ENCODE assay signal across 12 cellular contexts in genomic region chr20:53833333-53834043, GRCh38.
DNase-seq lines count a peak whose midpoint lies in the region; ATAC-seq and TF ChIP-seq lines count a peak whose summit lies in the region.
"Had no signal": no experiment of that assay in that cellular context is flagged by ENCODE, and none has a peak within 500 bp of the region (broad histone marks: within the 10 kb centered on the region; RNA-seq: fewer than 3 reads in every experiment).

No MANE protein-coding gene starts in this region.

- intact Hi-C loops in CD8-positive, alpha-beta T cell (cut with DNase I, micrococcal nuclease), result no loop called here

- WGBS in tibial nerve, 2 donors, result 72 to 75% methylated on average over 10 of the region's 10 CpGs

- no peak overlapping the region for H3K4me3 ChIP-seq in CD8-positive, alpha-beta T cell (ENCODE audit: low read depth, low read length)
- H3K4me3 ChIP-seq in tibial nerve, result no peak overlapping the region

- H3K4me3 Mint-ChIP-seq in CD8-positive, alpha-beta T cell, result no peak overlapping the region
- H3K4me3 Mint-ChIP-seq in naive B cell, result peak overlapping the region; percentile 19 to 88 (median 76)

- H3K36me3 Mint-ChIP-seq in CD8-positive, alpha-beta T cell, result peaks cover 2% of the 10 kb centered on the region
- peaks cover 0 to 5% of the 10 kb centered on the region in 2 donors for H3K36me3 Mint-ChIP-seq in naive B cell

- H3K27ac ChIP-seq in CD8-positive, alpha-beta T cell (ENCODE audit: low read depth, low read length), result no peak overlapping the region
- H3K27ac ChIP-seq in tibial nerve, result peak overlapping the region in 1 of 4 donors; percentile 4

- TF ChIP-seq CTCF in CD8-positive, alpha-beta T cell (IDR thresholded peaks at IDR 0.05), result no peak
- no peak for TF ChIP-seq CTCF in tibial nerve (IDR thresholded peaks at IDR 0.05)

- H3K36me3 ChIP-seq in CD8-positive, alpha-beta T cell (ENCODE audit: insufficient read depth, low read length), result no peaks in the 10 kb centered on the region
- H3K36me3 ChIP-seq in tibial nerve, result no peaks in the 10 kb centered on the region

- H3K4me1 Mint-ChIP-seq in CD8-positive, alpha-beta T cell (ENCODE audit: low read depth), result peaks cover 68% of the 10 kb centered on the region
- H3K4me1 Mint-ChIP-seq in naive B cell, result peaks cover 58 to 77% (median 65%) of the 10 kb centered on the region in 3 donors

- TF ChIP-seq EP300 in tibial nerve (IDR thresholded peaks at IDR 0.05), result no peak

- H3K27me3 Mint-ChIP-seq in CD8-positive, alpha-beta T cell (ENCODE audit: low read depth), result no peaks in the 10 kb centered on the region
- no peaks in the 10 kb centered on the region for H3K27me3 Mint-ChIP-seq in naive B cell

- TF ChIP-seq POLR2A in tibial nerve (IDR thresholded peaks at IDR 0.05), result no peak

- ATAC-seq in CD8-positive, alpha-beta T cell, result no peak
- ATAC-seq in HG02759 (IDR thresholded peaks at IDR 0.05; ENCODE audit: unreplicated experiment) (peak; percentile 3), naive B cell (ENCODE audit: low read depth in 2 of 2) (peak; percentile 10 to 14), HG03378 (IDR thresholded peaks at IDR 0.05; ENCODE audit: unreplicated experiment) (no peak)
- ATAC-seq: Right ventricle myocardium inferior had no signal

- H3K4me1 ChIP-seq in CD8-positive, alpha-beta T cell (ENCODE audit: insufficient read depth, low read length), result peaks cover 55% of the 10 kb centered on the region
- H3K4me1 ChIP-seq in tibial nerve, result peaks cover 0 to 27% (median 18%) of the 10 kb centered on the region in 4 donors

- no peaks in the 10 kb centered on the region for H3K27me3 ChIP-seq in CD8-positive, alpha-beta T cell (ENCODE audit: insufficient read depth, low read length)
- H3K27me3 ChIP-seq in tibial nerve, result no peaks in the 10 kb centered on the region

- POLR2A ChIA-PET in CD8-positive, alpha-beta T cell (lab: Charles Lee), result interaction anchor here (0.5 to 0.6 kb wide), 3 partner anchors 22 to 149 kb away, joined by 3 to 5 read pairs (median 3); no protein-coding TSS in a partner anchor

- H3K9me3 Mint-ChIP-seq in CD8-positive, alpha-beta T cell, result no peaks in the 10 kb centered on the region
- H3K9me3 Mint-ChIP-seq in naive B cell, result peaks cover 0 to 5% (median 2%) of the 10 kb centered on the region in 7 donors

- CTCF ChIA-PET in CD8-positive, alpha-beta T cell (lab: Charles Lee), result no interaction called here

- H3K27ac Mint-ChIP-seq in CD8-positive, alpha-beta T cell, result peak overlapping the region; percentile 81
- H3K27ac Mint-ChIP-seq in naive B cell, result peak overlapping the region; percentile 84 to 98 (median 94)

- H3K9me3 ChIP-seq in CD8-positive, alpha-beta T cell (ENCODE audit: low read length), result no peaks in the 10 kb centered on the region
- no peaks in the 10 kb centered on the region for H3K9me3 ChIP-seq in tibial nerve

- no peak for DNase-seq in CD8-positive, alpha-beta T cell
- DNase-seq in UCSD-AML1 (lab: John Stamatoyannopoulos, UW; ENCODE audit: unreplicated experiment) (peak; percentile 15), naive B cell (no peak), tibial nerve (ENCODE audit: low spot score in 2 of 2) (no peak)
- DNase-seq in stimulated activated CD4-positive, alpha-beta T cell treated with anti-CD3 and anti-CD28 coated beads, Interleukin-1b, Interleukin-23, amount 100 ng/mL, for 48 hours, result no peak
- DNase-seq: NCI-H1105 treated with DMSO at 0.1 percent for 48 hours; NCI-H524 treated with DMSO at 0.1 percent for 48 hours; retina; stimulated activated CD4-positive, alpha-beta T cell treated with anti-CD3 and anti-CD28 coated beads, Interleukin-4, amount 100 ng/mL, for 24 hours had no signal

Comparison
In these comparisons a context has a peak if more than half of its experiments do, and no peak if none do; other contexts are left out.
1. ATAC-seq: peak in HG02759 (single experiment) and naive B cell (2 of 2); none in CD8-positive, alpha-beta T cell (single experiment) and HG03378 (single experiment).